ENCODE assay signal across 8 cellular contexts in genomic region chr1:45490121-45490622, GRCh38. TPM values are rescaled to one million over a fixed set of nuclear protein-coding genes. Genes with fewer than 3 reads are reported as not detected.
DNase-seq lines count a peak whose midpoint lies in the region; ATAC-seq lines count a peak whose summit lies in the region.

No MANE protein-coding gene starts in this region.

- ATAC-seq in GM19452 (IDR thresholded peaks at IDR 0.05; ENCODE audit: unreplicated experiment) (no peak), GM18520 (IDR thresholded peaks at IDR 0.05; ENCODE audit: unreplicated experiment) (no peak)

- H3K9ac ChIP-seq in iPS-18a (ENCODE audit: low read length), result peak overlapping the region; percentile 43

- H3K27ac ChIP-seq in iPS-18a (ENCODE audit: low read length), result no peak overlapping the region

- peaks cover 23% of the 10 kb centered on the region for H3K27me3 ChIP-seq in iPS-18a (ENCODE audit: control insufficient read depth, insufficient read depth, low read length)

- peak; percentile 23 for DNase-seq in HT-29 (ENCODE audit: low spot score)
- peak; percentile 36 for DNase-seq in amniotic epithelial cell (ENCODE audit: low read depth)
- DNase-seq in superior temporal gyrus (ENCODE audit: extremely low spot score), result peak; percentile 59
- DNase-seq in NCI-H2081 treated with DMSO at 0.1 percent for 48 hours (lab: John Stamatoyannopoulos, UW), result no peak
- DNase-seq in NCI-H1048 (lab: John Stamatoyannopoulos, UW), result no peak

- H3K9me3 ChIP-seq in iPS-18a (ENCODE audit: control insufficient read depth, low read depth, low read length), result no peaks in the 10 kb centered on the region

- H3K36me3 ChIP-seq in iPS-18a (ENCODE audit: control insufficient read depth, low read depth, low read length), result no peaks in the 10 kb centered on the region

- H3K4me1 ChIP-seq in iPS-18a (ENCODE audit: control insufficient read depth, low read depth, low read length), result peaks cover 12% of the 10 kb centered on the region

- H3K4me3 ChIP-seq in iPS-18a (ENCODE audit: low read length), result peak overlapping the region; percentile 86

RNA-seq across cellular contexts. Expression of gene TESK2, which starts 0.8 kb away (rescaled TPM):
- 2.0 and 2.9 TPM in 2 replicates for total RNA-seq in HT-29 (2014; rRNA removed; shearing (Covaris generic))

RNA-seq across cellular contexts. Expression of gene CCDC163, which starts 9.7 kb away (rescaled TPM):
- total RNA-seq in HT-29 (2014; rRNA removed; shearing (Covaris generic)), result 0.71 and 1.5 TPM in 2 replicates

RNA-seq across cellular contexts. Expression of gene MMACHC, which starts 9.9 kb away (rescaled TPM):
- 6.8 and 6.9 TPM in 2 replicates for total RNA-seq in HT-29 (2014; rRNA removed; shearing (Covaris generic))

RNA-seq across cellular contexts. Expression of gene PRDX1, which starts 31.5 kb away (rescaled TPM):
- total RNA-seq in HT-29 (2014; rRNA removed; shearing (Covaris generic)), result 630 and 644 TPM in 2 replicates

Comparison
In these comparisons a context has a peak if more than half of its experiments do, and no peak if none do; other contexts are left out.
1. DNase-seq: peak in HT-29 (single experiment), amniotic epithelial cell (single experiment) and superior temporal gyrus (single experiment); none in NCI-H2081 treated with DMSO at 0.1 percent for 48 hours (single experiment) and NCI-H1048 (single experiment).